33 cellular contexts compared by ENCODE assay signal in the genomic region with DNA sequence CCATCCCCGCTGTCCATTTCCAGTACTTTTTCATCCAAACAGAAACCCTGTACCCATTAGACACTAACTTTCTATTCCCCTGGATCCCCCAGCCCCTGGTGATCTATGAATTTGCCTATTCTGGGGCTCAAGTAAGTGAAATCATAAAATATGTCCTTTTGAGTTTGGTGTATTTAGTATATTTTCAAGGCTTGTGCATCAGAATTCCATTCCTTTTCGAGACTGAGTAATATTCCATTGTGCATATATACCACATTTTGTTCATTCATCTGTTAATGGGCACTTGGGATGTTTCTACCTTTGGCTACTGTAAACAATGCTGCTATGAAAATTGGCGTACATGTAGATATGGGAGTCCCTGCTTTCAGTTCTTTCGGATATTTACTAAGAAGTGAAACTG.
"Had no signal": no experiment of that assay in that cellular context is flagged by ENCODE, and none has a peak within 500 bp of the region (broad histone marks: within the 10 kb centered on the region; RNA-seq: fewer than 3 reads in every experiment).

No MANE protein-coding gene starts in this region.

- H3K36me3 ChIP-seq: brain microvascular endothelial cell, WERI-Rb-1 had no signal

- H3K27me3 ChIP-seq: brain microvascular endothelial cell, esophagus squamous epithelium, gastroesophageal sphincter, heart right ventricle, hepatocyte had no signal

- H3K4me3 Mint-ChIP-seq: activated B cell treated with CpG ODN at 0.5 μM for 24 hours; activated CD4-positive, alpha-beta memory T cell treated with anti-CD3 and anti-CD28 coated beads for 36 hours; activated CD4-positive, alpha-beta T cell treated with anti-CD3 and anti-CD28 coated beads for 36 hours; activated CD4-positive, alpha-beta T cell treated with anti-CD3 and anti-CD28 coated beads, Interleukin-2, amount 10 ng/mL, durations not matched to agents 24 days and 14 days; activated CD8-positive, alpha-beta memory T cell treated with anti-CD3 and anti-CD28 coated beads, Interleukin-2, amount 10 ng/mL, durations not matched to agents 7 days and 5 days; activated CD8-positive, alpha-beta T cell treated with anti-CD3 and anti-CD28 coated beads, Interleukin-2, amount 10 ng/mL, durations not matched to agents 7 days and 5 days; activated naive CD4-positive, alpha-beta T cell treated with anti-CD3 and anti-CD28 coated beads, Interleukin-2, amount 10 ng/mL, durations not matched to agents 7 days and 5 days; activated naive CD8-positive, alpha-beta T cell; activated T-helper 1 cell treated with anti-CD3 and anti-CD28 coated beads, Interleukin-12 subunit alpha, Interleukin-12 subunit beta, Interleukin-2, Interleukin-4 antibody, amounts not matched to agents 30 ng/mL and 10 ng/mL and 1 ng/mL, durations not matched to agents 14 hours and 24 hours and 36 hours; central memory CD8-positive, alpha-beta T cell; effector memory CD8-positive, alpha-beta T cell; T-helper 17 cell; T-helper 2 cell treated with Interferon-gamma antibody and Interleukin-4, amounts not matched to agents 5 μg/mL and 100 μg/mL, for 36 hours had no signal

- H3K27me3 Mint-ChIP-seq: activated B cell treated with CpG ODN at 0.5 μM for 24 hours; activated CD4-positive, alpha-beta memory T cell treated with anti-CD3 and anti-CD28 coated beads for 36 hours; activated CD4-positive, alpha-beta T cell treated with anti-CD3 and anti-CD28 coated beads for 36 hours; activated naive CD8-positive, alpha-beta T cell; central memory CD8-positive, alpha-beta T cell; effector memory CD8-positive, alpha-beta T cell; T-helper 17 cell had no signal

- H3K4me1 Mint-ChIP-seq: activated CD4-positive, alpha-beta T cell treated with anti-CD3 and anti-CD28 coated beads, Interleukin-2, amount 10 ng/mL, durations not matched to agents 24 days and 14 days; activated naive CD4-positive, alpha-beta T cell treated with anti-CD3 and anti-CD28 coated beads, Interleukin-2, amount 10 ng/mL, durations not matched to agents 7 days and 5 days had no signal

- H3K27ac ChIP-seq: brain microvascular endothelial cell, coronary artery, epithelial cell of prostate, esophagus squamous epithelium, gastroesophageal sphincter, heart right ventricle, hepatocyte, WERI-Rb-1 had no signal

- H3K9me3 ChIP-seq: esophagus squamous epithelium, gastroesophageal sphincter, heart right ventricle had no signal

- H3K4me3 ChIP-seq: coronary artery, esophagus squamous epithelium, gastroesophageal sphincter, heart right ventricle, hepatocyte had no signal

- DNase-seq: activated B cell treated with CpG ODN at 0.5 μM for 24 hours; activated CD4-positive, alpha-beta memory T cell treated with anti-CD3 and anti-CD28 coated beads for 36 hours; activated CD4-positive, alpha-beta T cell treated with anti-CD3 and anti-CD28 coated beads for 36 hours; activated CD4-positive, alpha-beta T cell treated with anti-CD3 and anti-CD28 coated beads, Interleukin-2, amount 10 ng/mL, durations not matched to agents 24 days and 14 days; activated CD8-positive, alpha-beta memory T cell treated with anti-CD3 and anti-CD28 coated beads, Interleukin-2, amount 10 ng/mL, durations not matched to agents 7 days and 5 days; activated CD8-positive, alpha-beta memory T cell treated with anti-CD3 and anti-CD28 coated beads, Interleukin-2, amount 50 U/mL, for 4 hours; activated CD8-positive, alpha-beta T cell treated with anti-CD3 and anti-CD28 coated beads, Interleukin-2, amount 10 ng/mL, durations not matched to agents 7 days and 5 days; activated gamma-delta T cell; activated naive CD4-positive, alpha-beta T cell; activated naive CD4-positive, alpha-beta T cell treated with anti-CD3 and anti-CD28 coated beads, Interleukin-2, amount 10 ng/mL, durations not matched to agents 7 days and 5 days; activated T-cell treated with anti-CD3 and anti-CD28 coated beads, Interleukin-2, amount 50 U/mL, for 1 hour; activated T-cell treated with anti-CD3 and anti-CD28 coated beads, Interleukin-2, amount 50 U/mL, for 48 hours; amniotic stem cell; anterior cingulate cortex; brain microvascular endothelial cell; dermis blood vessel endothelial cell; effector CD4-positive, alpha-beta T cell; effector memory CD8-positive, alpha-beta T cell; esophagus squamous epithelium; foreskin melanocyte; heart right ventricle; T-helper 17 cell; T1000; WERI-Rb-1 had no signal

- H3K9me3 Mint-ChIP-seq: activated B cell treated with CpG ODN at 0.5 μM for 24 hours; activated CD4-positive, alpha-beta memory T cell treated with anti-CD3 and anti-CD28 coated beads for 36 hours; activated CD4-positive, alpha-beta T cell treated with anti-CD3 and anti-CD28 coated beads, Interleukin-2, amount 10 ng/mL, durations not matched to agents 24 days and 14 days; activated naive CD4-positive, alpha-beta T cell treated with anti-CD3 and anti-CD28 coated beads, Interleukin-2, amount 10 ng/mL, durations not matched to agents 7 days and 5 days; activated T-helper 1 cell treated with anti-CD3 and anti-CD28 coated beads, Interleukin-12 subunit alpha, Interleukin-12 subunit beta, Interleukin-2, Interleukin-4 antibody, amounts not matched to agents 30 ng/mL and 10 ng/mL and 1 ng/mL, durations not matched to agents 14 hours and 24 hours and 36 hours; activated T-helper 2 cell treated with anti-CD3 and anti-CD28 coated beads, Interferon-gamma antibody, Interleukin-2, Interleukin-4, amounts not matched to agents 10 μg/mL and 5 μg/mL and 100 μg/mL, durations not matched to agents 14 hours and 24 hours and 36 hours; central memory CD8-positive, alpha-beta T cell; effector memory CD8-positive, alpha-beta T cell; T-helper 2 cell treated with Interferon-gamma antibody and Interleukin-4, amounts not matched to agents 5 μg/mL and 100 μg/mL, for 36 hours had no signal

- H3K36me3 Mint-ChIP-seq: activated CD4-positive, alpha-beta memory T cell treated with anti-CD3 and anti-CD28 coated beads for 36 hours; activated CD8-positive, alpha-beta memory T cell treated with anti-CD3 and anti-CD28 coated beads, Interleukin-2, amount 10 ng/mL, durations not matched to agents 7 days and 5 days; activated naive CD4-positive, alpha-beta T cell treated with anti-CD3 and anti-CD28 coated beads, Interleukin-2, amount 10 ng/mL, durations not matched to agents 7 days and 5 days had no signal

- H3K27ac Mint-ChIP-seq: activated B cell treated with CpG ODN at 0.5 μM for 24 hours; activated CD4-positive, alpha-beta memory T cell treated with anti-CD3 and anti-CD28 coated beads for 36 hours; activated CD4-positive, alpha-beta T cell treated with anti-CD3 and anti-CD28 coated beads for 36 hours; activated CD4-positive, alpha-beta T cell treated with anti-CD3 and anti-CD28 coated beads, Interleukin-2, amount 10 ng/mL, durations not matched to agents 24 days and 14 days; activated CD8-positive, alpha-beta memory T cell treated with anti-CD3 and anti-CD28 coated beads, Interleukin-2, amount 10 ng/mL, durations not matched to agents 7 days and 5 days; activated CD8-positive, alpha-beta T cell treated with anti-CD3 and anti-CD28 coated beads, Interleukin-2, amount 10 ng/mL, durations not matched to agents 7 days and 5 days; activated naive CD4-positive, alpha-beta T cell treated with anti-CD3 and anti-CD28 coated beads, Interleukin-2, amount 10 ng/mL, durations not matched to agents 7 days and 5 days; activated naive CD8-positive, alpha-beta T cell; activated T-helper 1 cell treated with anti-CD3 and anti-CD28 coated beads, Interleukin-12 subunit alpha, Interleukin-12 subunit beta, Interleukin-2, Interleukin-4 antibody, amounts not matched to agents 30 ng/mL and 10 ng/mL and 1 ng/mL, durations not matched to agents 14 hours and 24 hours and 36 hours; activated T-helper 2 cell treated with anti-CD3 and anti-CD28 coated beads, Interferon-gamma antibody, Interleukin-2, Interleukin-4, amounts not matched to agents 10 μg/mL and 5 μg/mL and 100 μg/mL, durations not matched to agents 14 hours and 24 hours and 36 hours; T-helper 17 cell; T-helper 2 cell treated with Interferon-gamma antibody and Interleukin-4, amounts not matched to agents 5 μg/mL and 100 μg/mL, for 36 hours had no signal
